1 cellular context compared by ENCODE assay signal in genomic region chr11:100715163-100715792, GRCh38.
TF ChIP-seq lines count a peak whose summit lies in the region.

No MANE protein-coding gene starts in this region.

TF ChIP-seq in HepG2, 621 proteins besides CTCF, POLR2A, EP300 and RAD21 (continued from another document):
- TF ChIP-seq GPBP1L1 (CRISPR knock-in tag; IDR thresholded peaks at IDR 0.05), result no peak
- no peak for TF ChIP-seq MAZ (IDR thresholded peaks at IDR 0.05; ENCODE audit: borderline replicate concordance, low read depth, low read length)
- no peak for TF ChIP-seq MAZ (CRISPR knock-in tag; IDR thresholded peaks at IDR 0.05; ENCODE audit: low read depth)
